Comparison of ENCODE assay signal across 8 cellular contexts in genomic region chr4:153153339-153153851, GRCh38. TPM values are rescaled to one million over a fixed set of nuclear protein-coding genes. Genes with fewer than 3 reads are reported as not detected.
A peak's percentile ranks its signal among the peaks of the same experiment; 100 is the strongest.
DNase-seq lines count a peak whose midpoint lies in the region; ATAC-seq and TF ChIP-seq lines count a peak whose summit lies in the region.

No MANE protein-coding gene starts in this region.

- intact Hi-C loops in heart left ventricle (cut with DNase I), result loop anchor here in 2 of 10 donors (5.0 to 10.0 kb wide), 2 partner anchors 54 to 61 kb away; no protein-coding TSS in a partner anchor

- WGBS in heart left ventricle, 4 donors, result 0 to 1% (median 0%) methylated on average over 33 to 53 of the region's 53 CpGs
- under 1% methylated on average over 53 of the region's 53 CpGs for WGBS in urinary bladder

- TF ChIP-seq CTCF in heart left ventricle (IDR thresholded peaks at IDR 0.05), result no peak

- in situ Hi-C loops in SK-MEL-5 (cut with HindIII; ENCODE audit: low pct_unique_long_range_greater_than_20kb, low sequenced_read_pairs), result no loop called here

- H3K36me3 Mint-ChIP-seq in activated naive CD4-positive, alpha-beta T cell treated with anti-CD3 and anti-CD28 coated beads, Interleukin-2, amount 50 U/mL, for 72 hours, result no peaks in the 10 kb centered on the region

- peaks cover 0 to 27% (median 12%) of the 10 kb centered on the region in 12 donors for H3K4me1 ChIP-seq in heart left ventricle
- H3K4me1 ChIP-seq in urinary bladder (ENCODE audit: insufficient read depth), result no peaks in the 10 kb centered on the region

- H3K4me3 ChIP-seq in heart left ventricle (peak overlapping the region; percentile 48 to 68 (median 58)), urinary bladder (ENCODE audit: low read depth, low read length) (peak overlapping the region; percentile 63)

- peaks cover 0 to 21% (median 0%) of the 10 kb centered on the region in 9 donors for H3K27me3 ChIP-seq in heart left ventricle

- peak overlapping the region in 1 of 12 donors; percentile 10 for H3K27ac ChIP-seq in heart left ventricle
- H3K27ac ChIP-seq in urinary bladder (ENCODE audit: low read depth), result no peak overlapping the region

- H3K27ac Mint-ChIP-seq in activated naive CD4-positive, alpha-beta T cell treated with anti-CD3 and anti-CD28 coated beads, Interleukin-2, amount 50 U/mL, for 72 hours, result peak overlapping the region; percentile 77 to 92

- no peaks in the 10 kb centered on the region for H3K9me3 Mint-ChIP-seq in activated naive CD4-positive, alpha-beta T cell treated with anti-CD3 and anti-CD28 coated beads, Interleukin-2, amount 50 U/mL, for 72 hours

- peak; percentile 83 for DNase-seq in COLO668 (lab: John Stamatoyannopoulos, UW; ENCODE audit: unreplicated experiment)
- DNase-seq in HT-29 (ENCODE audit: low spot score), result peak; percentile 40
- DNase-seq in SK-MEL-5 (ENCODE audit: low read depth, low spot score), result peak; percentile 41
- DNase-seq in activated naive CD4-positive, alpha-beta T cell treated with anti-CD3 and anti-CD28 coated beads, Interleukin-2, amount 50 U/mL, for 72 hours (ENCODE audit: low spot score in 2 of 2), result peak; percentile 71 to 83
- peak; percentile 39 to 66 (median 48) for DNase-seq in heart left ventricle
- peak; percentile 45 for DNase-seq in pons (ENCODE audit: low spot score)

- ATAC-seq in GM19463 (IDR thresholded peaks at IDR 0.05; ENCODE audit: unreplicated experiment), result peak; percentile 69
- ATAC-seq in activated naive CD4-positive, alpha-beta T cell treated with anti-CD3 and anti-CD28 coated beads, Interleukin-2, amount 50 U/mL, for 72 hours, result peak; percentile 92 to 94
- peak in 3 of 4 donors; percentile 75 to 88 (median 85) for ATAC-seq in heart left ventricle

- no peaks in the 10 kb centered on the region for H3K9me3 ChIP-seq in heart left ventricle

- H3K36me3 ChIP-seq in heart left ventricle (no peaks in the 10 kb centered on the region), urinary bladder (ENCODE audit: insufficient read depth) (no peaks in the 10 kb centered on the region)

- TF ChIP-seq POLR2A in heart left ventricle (IDR thresholded peaks at IDR 0.05), result no peak

RNA-seq across cellular contexts. Expression of gene TRIM2, which starts 50.8 kb away (rescaled TPM):
- total RNA-seq in HT-29 (2014; rRNA removed; shearing (Covaris generic)), result 58.5 and 64.8 TPM in 2 replicates
- total RNA-seq in SK-MEL-5 (2014; rRNA removed; shearing (Covaris generic)), result 127 and 131 TPM in 2 replicates
- polyA plus RNA-seq in SK-MEL-5 (2015; cell fraction: cytosol; rRNA removed), result 69.0 and 87.0 TPM in 2 replicates
- polyA plus RNA-seq in SK-MEL-5 (2015; cell fraction: nucleus; rRNA removed), result 57.7 and 62.0 TPM in 2 replicates
- 1 to 10 TPM in 1 of 2 donors, under 1 TPM in 1; 0.32 to 4.4 TPM for total RNA-seq in activated naive CD4-positive, alpha-beta T cell treated with anti-CD3 and anti-CD28 coated beads, Interleukin-2, amount 50 U/mL, for 72 hours
- total RNA-seq in heart left ventricle (10 to 100 TPM; 13.0 to 30.5 (median 19.0) TPM), urinary bladder (119 TPM)
- polyA plus RNA-seq in heart left ventricle (1 to 10 TPM; 5.5 to 5.8 TPM), urinary bladder (15.1 TPM)
